In the genomic region with DNA sequence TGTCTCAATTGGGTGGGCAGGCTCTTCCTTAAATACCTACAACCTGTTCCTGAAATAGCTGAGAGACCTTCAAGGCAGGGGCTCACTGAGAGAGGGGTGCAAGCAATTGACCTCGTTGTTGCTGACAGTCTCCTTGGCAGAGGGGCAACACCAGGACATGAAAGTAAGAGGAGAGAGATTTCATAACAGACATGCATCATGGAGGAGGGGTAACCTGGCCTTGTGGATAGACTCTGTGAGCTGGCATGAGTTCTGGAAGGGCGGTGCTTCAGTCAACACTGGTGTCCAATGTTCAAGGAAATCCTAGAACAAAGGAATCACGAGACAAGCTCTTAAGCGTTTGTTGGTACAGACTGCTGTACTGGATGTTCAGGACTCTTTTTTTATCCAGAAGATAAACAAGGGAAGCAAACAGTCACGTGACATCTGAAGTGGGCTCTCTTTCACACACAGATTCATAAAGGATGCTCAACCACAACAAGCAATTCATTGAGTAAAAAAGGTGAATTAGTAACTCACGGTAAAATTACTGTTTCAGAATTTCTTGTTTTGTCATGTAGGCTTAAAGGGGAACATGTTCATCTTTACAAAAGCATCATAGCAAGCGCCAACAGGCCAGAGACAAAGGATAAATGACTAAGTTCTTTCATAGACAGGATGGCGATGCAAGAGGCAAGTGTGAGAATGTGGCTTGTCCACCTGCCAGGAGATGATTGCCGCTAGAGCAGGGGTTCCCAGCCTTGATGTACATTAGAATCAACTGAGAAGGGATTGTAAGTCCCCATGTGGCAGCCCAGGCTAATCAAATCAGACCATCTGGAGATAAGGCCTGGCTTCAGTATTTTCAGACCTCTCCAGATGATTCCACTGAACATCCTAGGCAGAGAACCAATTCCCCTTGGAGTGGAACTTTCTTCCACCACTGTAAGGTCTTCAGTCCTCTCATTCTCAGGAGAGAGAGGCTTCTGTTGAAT, we compare ENCODE assay signal across 2 cellular contexts.
A peak's percentile ranks its signal among the peaks of the same experiment; 100 is the strongest.
TF ChIP-seq lines count a peak whose summit lies in the region.

No MANE protein-coding gene starts in this region.

TF ChIP-seq in K562, 482 proteins besides CTCF, POLR2A, EP300 and RAD21 (continues in another document):
- TF ChIP-seq TCF3 (CRISPR knock-in tag; IDR thresholded peaks at IDR 0.05) (no peak), ZNF76 (CRISPR knock-in tag; IDR thresholded peaks at IDR 0.05; ENCODE audit: borderline replicate concordance) (no peak), JUND (IDR thresholded peaks at IDR 0.05; ENCODE audit: borderline replicate concordance, low read depth, low read length) (no peak), JUND (tag; IDR thresholded peaks at IDR 0.05; ENCODE audit: borderline replicate concordance, low read depth, low read length) (no peak), TOE1 (IDR thresholded peaks at IDR 0.05; ENCODE audit: borderline replicate concordance) (peak; percentile 55; the same call in 1 of the 2 replicates), TOE1 (CRISPR knock-in tag; IDR thresholded peaks at IDR 0.05; ENCODE audit: borderline replicate concordance, low read depth) (no peak), CBFA2T2 (conservative IDR thresholded peaks at IDR 0.05) (peak; percentile 28; the same call in 1 of the 2 replicates), ZNF583 (CRISPR knock-in tag; IDR thresholded peaks at IDR 0.05) (no peak), TEAD4 (IDR thresholded peaks at IDR 0.05; ENCODE audit: low read length) (no peak), TEAD4 (CRISPR knock-in tag; IDR thresholded peaks at IDR 0.05; ENCODE audit: borderline replicate concordance) (no peak), PTBP1 (IDR thresholded peaks at IDR 0.05; ENCODE audit: low read depth, low read length) (no peak), FOXA3 (CRISPR knock-in tag; conservative IDR thresholded peaks at IDR 0.05 in 1 of 2, IDR thresholded peaks at IDR 0.05 in 1 of 2) (no peak), RB1 (IDR thresholded peaks at IDR 0.05; ENCODE audit: low read depth) (no peak), CEBPB (tag; IDR thresholded peaks at IDR 0.05) (no peak), TAF7 (tag; IDR thresholded peaks at IDR 0.05) (no peak), RAD51 (IDR thresholded peaks at IDR 0.05; ENCODE audit: borderline replicate concordance, low read depth) (peak; percentile 85)
- TF ChIP-seq, protein P1, sequence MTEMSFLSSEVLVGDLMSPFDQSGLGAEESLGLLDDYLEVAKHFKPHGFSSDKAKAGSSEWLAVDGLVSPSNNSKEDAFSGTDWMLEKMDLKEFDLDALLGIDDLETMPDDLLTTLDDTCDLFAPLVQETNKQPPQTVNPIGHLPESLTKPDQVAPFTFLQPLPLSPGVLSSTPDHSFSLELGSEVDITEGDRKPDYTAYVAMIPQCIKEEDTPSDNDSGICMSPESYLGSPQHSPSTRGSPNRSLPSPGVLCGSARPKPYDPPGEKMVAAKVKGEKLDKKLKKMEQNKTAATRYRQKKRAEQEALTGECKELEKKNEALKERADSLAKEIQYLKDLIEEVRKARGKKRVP (CRISPR knock-in tag; IDR thresholded peaks at IDR 0.05) = no peak
- TF ChIP-seq, protein P2, sequence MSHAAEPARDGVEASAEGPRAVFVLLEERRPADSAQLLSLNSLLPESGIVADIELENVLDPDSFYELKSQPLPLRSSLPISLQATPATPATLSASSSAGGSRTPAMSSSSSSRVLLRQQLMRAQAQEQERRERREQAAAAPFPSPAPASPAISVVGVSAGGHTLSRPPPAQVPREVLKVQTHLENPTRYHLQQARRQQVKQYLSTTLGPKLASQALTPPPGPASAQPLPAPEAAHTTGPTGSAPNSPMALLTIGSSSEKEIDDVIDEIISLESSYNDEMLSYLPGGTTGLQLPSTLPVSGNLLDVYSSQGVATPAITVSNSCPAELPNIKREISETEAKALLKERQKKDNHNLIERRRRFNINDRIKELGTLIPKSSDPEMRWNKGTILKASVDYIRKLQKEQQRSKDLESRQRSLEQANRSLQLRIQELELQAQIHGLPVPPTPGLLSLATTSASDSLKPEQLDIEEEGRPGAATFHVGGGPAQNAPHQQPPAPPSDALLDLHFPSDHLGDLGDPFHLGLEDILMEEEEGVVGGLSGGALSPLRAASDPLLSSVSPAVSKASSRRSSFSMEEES (CRISPR knock-in tag; IDR thresholded peaks at IDR 0.05) = peak; percentile 93
- TF ChIP-seq, protein P3, sequence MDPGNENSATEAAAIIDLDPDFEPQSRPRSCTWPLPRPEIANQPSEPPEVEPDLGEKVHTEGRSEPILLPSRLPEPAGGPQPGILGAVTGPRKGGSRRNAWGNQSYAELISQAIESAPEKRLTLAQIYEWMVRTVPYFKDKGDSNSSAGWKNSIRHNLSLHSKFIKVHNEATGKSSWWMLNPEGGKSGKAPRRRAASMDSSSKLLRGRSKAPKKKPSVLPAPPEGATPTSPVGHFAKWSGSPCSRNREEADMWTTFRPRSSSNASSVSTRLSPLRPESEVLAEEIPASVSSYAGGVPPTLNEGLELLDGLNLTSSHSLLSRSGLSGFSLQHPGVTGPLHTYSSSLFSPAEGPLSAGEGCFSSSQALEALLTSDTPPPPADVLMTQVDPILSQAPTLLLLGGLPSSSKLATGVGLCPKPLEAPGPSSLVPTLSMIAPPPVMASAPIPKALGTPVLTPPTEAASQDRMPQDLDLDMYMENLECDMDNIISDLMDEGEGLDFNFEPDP (CRISPR knock-in tag; IDR thresholded peaks at IDR 0.05) = no peak
- TF ChIP-seq, protein P4, sequence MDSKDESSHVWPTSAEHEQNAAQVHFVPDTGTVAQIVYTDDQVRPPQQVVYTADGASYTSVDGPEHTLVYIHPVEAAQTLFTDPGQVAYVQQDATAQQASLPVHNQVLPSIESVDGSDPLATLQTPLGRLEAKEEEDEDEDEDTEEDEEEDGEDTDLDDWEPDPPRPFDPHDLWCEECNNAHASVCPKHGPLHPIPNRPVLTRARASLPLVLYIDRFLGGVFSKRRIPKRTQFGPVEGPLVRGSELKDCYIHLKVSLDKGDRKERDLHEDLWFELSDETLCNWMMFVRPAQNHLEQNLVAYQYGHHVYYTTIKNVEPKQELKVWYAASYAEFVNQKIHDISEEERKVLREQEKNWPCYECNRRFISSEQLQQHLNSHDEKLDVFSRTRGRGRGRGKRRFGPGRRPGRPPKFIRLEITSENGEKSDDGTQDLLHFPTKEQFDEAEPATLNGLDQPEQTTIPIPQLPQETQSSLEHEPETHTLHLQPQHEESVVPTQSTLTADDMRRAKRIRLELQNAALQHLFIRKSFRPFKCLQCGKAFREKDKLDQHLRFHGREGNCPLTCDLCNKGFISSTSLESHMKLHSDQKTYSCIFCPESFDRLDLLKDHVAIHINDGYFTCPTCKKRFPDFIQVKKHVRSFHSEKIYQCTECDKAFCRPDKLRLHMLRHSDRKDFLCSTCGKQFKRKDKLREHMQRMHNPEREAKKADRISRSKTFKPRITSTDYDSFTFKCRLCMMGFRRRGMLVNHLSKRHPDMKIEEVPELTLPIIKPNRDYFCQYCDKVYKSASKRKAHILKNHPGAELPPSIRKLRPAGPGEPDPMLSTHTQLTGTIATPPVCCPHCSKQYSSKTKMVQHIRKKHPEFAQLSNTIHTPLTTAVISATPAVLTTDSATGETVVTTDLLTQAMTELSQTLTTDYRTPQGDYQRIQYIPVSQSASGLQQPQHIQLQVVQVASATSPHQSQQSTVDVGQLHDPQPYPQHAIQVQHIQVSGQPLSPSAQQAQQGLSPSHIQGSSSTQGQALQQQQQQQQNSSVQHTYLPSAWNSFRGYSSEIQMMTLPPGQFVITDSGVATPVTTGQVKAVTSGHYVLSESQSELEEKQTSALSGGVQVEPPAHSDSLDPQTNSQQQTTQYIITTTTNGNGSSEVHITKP (IDR thresholded peaks at IDR 0.05; ENCODE audit: partially characterized antibody) = peak; percentile 40
- TF ChIP-seq, protein P5, sequence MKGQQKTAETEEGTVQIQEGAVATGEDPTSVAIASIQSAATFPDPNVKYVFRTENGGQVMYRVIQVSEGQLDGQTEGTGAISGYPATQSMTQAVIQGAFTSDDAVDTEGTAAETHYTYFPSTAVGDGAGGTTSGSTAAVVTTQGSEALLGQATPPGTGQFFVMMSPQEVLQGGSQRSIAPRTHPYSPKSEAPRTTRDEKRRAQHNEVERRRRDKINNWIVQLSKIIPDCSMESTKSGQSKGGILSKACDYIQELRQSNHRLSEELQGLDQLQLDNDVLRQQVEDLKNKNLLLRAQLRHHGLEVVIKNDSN (CRISPR knock-in tag; IDR thresholded peaks at IDR 0.05) = 0 out of 2 replicates have a peak, but pooled peaks have one; percentile 19

TF ChIP-seq in liver, 16 proteins besides CTCF, POLR2A, EP300 and RAD21:
- TF ChIP-seq, protein P6, sequence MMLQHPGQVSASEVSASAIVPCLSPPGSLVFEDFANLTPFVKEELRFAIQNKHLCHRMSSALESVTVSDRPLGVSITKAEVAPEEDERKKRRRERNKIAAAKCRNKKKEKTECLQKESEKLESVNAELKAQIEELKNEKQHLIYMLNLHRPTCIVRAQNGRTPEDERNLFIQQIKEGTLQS (IDR thresholded peaks at IDR 0.05) = no peak
- TF ChIP-seq HNF4G (IDR thresholded peaks at IDR 0.05) = no peak
- TF ChIP-seq EGR1 (IDR thresholded peaks at IDR 0.05; ENCODE audit: low read depth in 2 of 2) = no peak
- TF ChIP-seq FOXA2 (IDR thresholded peaks at IDR 0.05) = peak; percentile 34
- TF ChIP-seq, protein P7, sequence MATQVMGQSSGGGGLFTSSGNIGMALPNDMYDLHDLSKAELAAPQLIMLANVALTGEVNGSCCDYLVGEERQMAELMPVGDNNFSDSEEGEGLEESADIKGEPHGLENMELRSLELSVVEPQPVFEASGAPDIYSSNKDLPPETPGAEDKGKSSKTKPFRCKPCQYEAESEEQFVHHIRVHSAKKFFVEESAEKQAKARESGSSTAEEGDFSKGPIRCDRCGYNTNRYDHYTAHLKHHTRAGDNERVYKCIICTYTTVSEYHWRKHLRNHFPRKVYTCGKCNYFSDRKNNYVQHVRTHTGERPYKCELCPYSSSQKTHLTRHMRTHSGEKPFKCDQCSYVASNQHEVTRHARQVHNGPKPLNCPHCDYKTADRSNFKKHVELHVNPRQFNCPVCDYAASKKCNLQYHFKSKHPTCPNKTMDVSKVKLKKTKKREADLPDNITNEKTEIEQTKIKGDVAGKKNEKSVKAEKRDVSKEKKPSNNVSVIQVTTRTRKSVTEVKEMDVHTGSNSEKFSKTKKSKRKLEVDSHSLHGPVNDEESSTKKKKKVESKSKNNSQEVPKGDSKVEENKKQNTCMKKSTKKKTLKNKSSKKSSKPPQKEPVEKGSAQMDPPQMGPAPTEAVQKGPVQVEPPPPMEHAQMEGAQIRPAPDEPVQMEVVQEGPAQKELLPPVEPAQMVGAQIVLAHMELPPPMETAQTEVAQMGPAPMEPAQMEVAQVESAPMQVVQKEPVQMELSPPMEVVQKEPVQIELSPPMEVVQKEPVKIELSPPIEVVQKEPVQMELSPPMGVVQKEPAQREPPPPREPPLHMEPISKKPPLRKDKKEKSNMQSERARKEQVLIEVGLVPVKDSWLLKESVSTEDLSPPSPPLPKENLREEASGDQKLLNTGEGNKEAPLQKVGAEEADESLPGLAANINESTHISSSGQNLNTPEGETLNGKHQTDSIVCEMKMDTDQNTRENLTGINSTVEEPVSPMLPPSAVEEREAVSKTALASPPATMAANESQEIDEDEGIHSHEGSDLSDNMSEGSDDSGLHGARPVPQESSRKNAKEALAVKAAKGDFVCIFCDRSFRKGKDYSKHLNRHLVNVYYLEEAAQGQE (IDR thresholded peaks at IDR 0.05) = no peak
- no peak for TF ChIP-seq TAF1 (conservative IDR thresholded peaks at IDR 0.05)
- TF ChIP-seq RXRA (IDR thresholded peaks at IDR 0.05) = peak in 1 of 2 donors; percentile 22
- TF ChIP-seq, protein P8, sequence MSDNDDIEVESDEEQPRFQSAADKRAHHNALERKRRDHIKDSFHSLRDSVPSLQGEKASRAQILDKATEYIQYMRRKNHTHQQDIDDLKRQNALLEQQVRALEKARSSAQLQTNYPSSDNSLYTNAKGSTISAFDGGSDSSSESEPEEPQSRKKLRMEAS (IDR thresholded peaks at IDR 0.05) = no peak
- no peak for TF ChIP-seq JUND (IDR thresholded peaks at IDR 0.05)
- TF ChIP-seq SP1 (IDR thresholded peaks at IDR 0.05) = peak; percentile 49
- no peak for TF ChIP-seq YY1 (IDR thresholded peaks at IDR 0.05)
- no peak for TF ChIP-seq FOXA1 (IDR thresholded peaks at IDR 0.05)
- TF ChIP-seq GABPA (IDR thresholded peaks at IDR 0.05 in 1 of 2, conservative IDR thresholded peaks at IDR 0.05 in 1 of 2) = no peak
- TF ChIP-seq, protein P9, sequence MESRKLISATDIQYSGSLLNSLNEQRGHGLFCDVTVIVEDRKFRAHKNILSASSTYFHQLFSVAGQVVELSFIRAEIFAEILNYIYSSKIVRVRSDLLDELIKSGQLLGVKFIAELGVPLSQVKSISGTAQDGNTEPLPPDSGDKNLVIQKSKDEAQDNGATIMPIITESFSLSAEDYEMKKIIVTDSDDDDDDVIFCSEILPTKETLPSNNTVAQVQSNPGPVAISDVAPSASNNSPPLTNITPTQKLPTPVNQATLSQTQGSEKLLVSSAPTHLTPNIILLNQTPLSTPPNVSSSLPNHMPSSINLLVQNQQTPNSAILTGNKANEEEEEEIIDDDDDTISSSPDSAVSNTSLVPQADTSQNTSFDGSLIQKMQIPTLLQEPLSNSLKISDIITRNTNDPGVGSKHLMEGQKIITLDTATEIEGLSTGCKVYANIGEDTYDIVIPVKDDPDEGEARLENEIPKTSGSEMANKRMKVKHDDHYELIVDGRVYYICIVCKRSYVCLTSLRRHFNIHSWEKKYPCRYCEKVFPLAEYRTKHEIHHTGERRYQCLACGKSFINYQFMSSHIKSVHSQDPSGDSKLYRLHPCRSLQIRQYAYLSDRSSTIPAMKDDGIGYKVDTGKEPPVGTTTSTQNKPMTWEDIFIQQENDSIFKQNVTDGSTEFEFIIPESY (IDR thresholded peaks at IDR 0.05) = no peak
- peak; percentile 36 to 64 for TF ChIP-seq HNF4A (conservative IDR thresholded peaks at IDR 0.05)
- TF ChIP-seq NR2F2 (IDR thresholded peaks at IDR 0.05) = no peak
